In genomic region chr1:153780551-153780950, GRCh38 we compare ENCODE assay signal across 1 cellular context.
TF ChIP-seq lines count a peak whose summit lies in the region.

No MANE protein-coding gene starts in this region.

TF ChIP-seq in HepG2, 621 proteins besides CTCF, POLR2A, EP300 and RAD21:
- TF ChIP-seq ZBTB33 (CRISPR knock-in tag; IDR thresholded peaks at IDR 0.05) (no peak), SKI (IDR thresholded peaks at IDR 0.05; ENCODE audit: partially characterized antibody) (no peak), PAF1 (CRISPR knock-in tag; IDR thresholded peaks at IDR 0.05) (no peak), ZNF572 (CRISPR knock-in tag; IDR thresholded peaks at IDR 0.05) (no peak), ZBTB43 (CRISPR knock-in tag; conservative IDR thresholded peaks at IDR 0.05) (no peak), ZNF264 (CRISPR knock-in tag; IDR thresholded peaks at IDR 0.05) (no peak), ZNF761 (CRISPR knock-in tag; conservative IDR thresholded peaks at IDR 0.05) (no peak), ZNF274 (CRISPR knock-in tag; IDR thresholded peaks at IDR 0.05) (no peak), ZNF510 (CRISPR knock-in tag; IDR thresholded peaks at IDR 0.05; ENCODE audit: low read depth) (no peak), ZFP37 (CRISPR knock-in tag; IDR thresholded peaks at IDR 0.05; ENCODE audit: borderline replicate concordance) (no peak), THRA (CRISPR knock-in tag; IDR thresholded peaks at IDR 0.05; ENCODE audit: borderline replicate concordance) (no peak), TEF (CRISPR knock-in tag; IDR thresholded peaks at IDR 0.05) (no peak)
